In the genomic region with DNA sequence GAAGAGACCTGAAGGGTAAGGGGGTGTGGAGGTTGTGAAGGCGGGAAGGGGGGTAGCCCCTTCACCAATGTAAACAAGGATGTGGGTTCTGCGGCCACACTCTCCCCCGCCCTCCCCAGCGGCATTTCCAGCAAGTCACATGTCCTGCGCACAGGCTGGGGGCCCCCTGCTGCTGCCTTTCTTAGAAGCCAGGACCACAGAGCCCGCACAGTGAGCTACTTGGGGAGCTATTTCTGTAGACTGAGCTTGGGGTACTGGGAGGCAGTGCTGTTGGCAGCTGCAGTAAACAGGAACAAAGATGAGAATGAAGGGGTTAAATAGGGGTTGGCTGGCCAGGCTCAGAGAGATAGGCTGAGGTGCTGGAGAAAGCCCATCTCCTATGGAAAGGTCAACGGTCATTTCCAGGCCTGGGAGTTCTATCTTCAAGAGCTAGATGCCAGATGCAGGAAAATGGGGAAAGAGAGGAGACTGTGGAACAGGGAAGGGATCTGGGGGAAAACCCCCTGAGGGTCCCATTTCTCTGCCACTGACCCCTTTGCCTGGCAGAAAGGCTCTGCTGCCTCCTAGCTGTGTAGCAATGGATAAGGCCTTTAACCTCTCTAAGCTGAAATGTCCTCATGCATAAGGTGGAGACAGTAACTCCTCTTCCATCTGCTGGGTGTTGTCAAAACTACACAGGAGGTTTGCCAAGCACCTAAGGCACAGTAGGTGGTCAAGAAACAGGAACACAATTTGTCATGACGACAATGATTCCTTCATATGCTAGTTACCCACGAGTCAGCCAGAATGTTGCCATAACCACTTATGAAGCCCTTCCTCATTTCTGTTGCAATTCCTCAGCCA, we compare ENCODE assay signal across 8 cellular contexts. TPM values are rescaled to one million over a fixed set of nuclear protein-coding genes. Genes with fewer than 3 reads are reported as not detected.
DNase-seq lines count a peak whose midpoint lies in the region; TF ChIP-seq lines count a peak whose summit lies in the region.

No MANE protein-coding gene starts in this region.

- H3K4me3 ChIP-seq in NB4 (ENCODE audit: low read depth, low read length): peak overlapping the region; percentile 40

- DNase-seq in H4 (ENCODE audit: low spot score) (peak; percentile 75), NB4 (ENCODE audit: low read depth) (peak; percentile 94), activated T-cell treated with anti-CD3 and anti-CD28 coated beads for 24 hours (ENCODE audit: low read depth) (peak; percentile 79), cardiac septum (ENCODE audit: low spot score) (peak; percentile 89), SHP77 (lab: John Stamatoyannopoulos, UW) (no peak), DMS53 (lab: John Stamatoyannopoulos, UW) (no peak)
- peak; percentile 83 for DNase-seq in stimulated activated CD4-positive, alpha-beta T cell treated with anti-CD3 and anti-CD28 coated beads, Interleukin-4, amount 100 ng/mL, for 1 hour

- peak; percentile 15 for TF ChIP-seq POLR2A in GM10847 (IDR thresholded peaks at IDR 0.05; ENCODE audit: extremely low read depth, insufficient read length)
- no peak for TF ChIP-seq POLR2A in NB4 (IDR thresholded peaks at IDR 0.05; ENCODE audit: extremely low read depth, insufficient read length)

- intact Hi-C loops in cardiac septum (cut with DNase I): no loop called here

- TF ChIP-seq CTCF in NB4 (IDR thresholded peaks at IDR 0.05; ENCODE audit: low read depth, low read length): peak; percentile 26

RNA-seq across cellular contexts. Expression of gene PIM2, which starts 18.5 kb away (rescaled TPM):
- 10.8 and 11.9 TPM in 2 replicates for total RNA-seq in H4 (2014; rRNA removed; shearing (Covaris generic))
- 2.7 TPM for total RNA-seq in cardiac septum

RNA-seq across cellular contexts. Expression of gene OTUD5, which starts 20.1 kb away (rescaled TPM):
- total RNA-seq in H4 (2014; rRNA removed; shearing (Covaris generic)): 22.3 and 34.2 TPM in 2 replicates
- total RNA-seq in cardiac septum: 29.1 TPM

RNA-seq across cellular contexts. Expression of gene SLC35A2, which starts 25.8 kb away (rescaled TPM):
- 23.2 and 32.8 TPM in 2 replicates for total RNA-seq in H4 (2014; rRNA removed; shearing (Covaris generic))
- total RNA-seq in cardiac septum: 13.0 TPM

RNA-seq across cellular contexts. Expression of gene KCND1, which starts 34.4 kb away (rescaled TPM):
- 0.12 TPM in 1 of 2 replicates, not detected in the other for total RNA-seq in H4 (2014; rRNA removed; shearing (Covaris generic))
- total RNA-seq in cardiac septum: 0.27 TPM

RNA-seq across cellular contexts. Expression of gene PQBP1, which starts 39.6 kb away (rescaled TPM):
- 53.0 and 61.4 TPM in 2 replicates for total RNA-seq in H4 (2014; rRNA removed; shearing (Covaris generic))
- total RNA-seq in cardiac septum: 42.2 TPM

Comparison
In these comparisons a context has a peak if more than half of its experiments do, and no peak if none do; other contexts are left out.
1. DNase-seq: peak in H4 (single experiment), NB4 (single experiment), activated T-cell treated with anti-CD3 and anti-CD28 coated beads for 24 hours (single experiment), cardiac septum (single experiment) and stimulated activated CD4-positive, alpha-beta T cell treated with anti-CD3 and anti-CD28 coated beads, Interleukin-4, amount 100 ng/mL, for 1 hour (single experiment); none in SHP77 (0 of 2) and DMS53 (single experiment).